Comparison of ENCODE assay signal across 31 cellular contexts in genomic region chr4:70556856-70557255, GRCh38. TPM values are rescaled to one million over a fixed set of nuclear protein-coding genes. Genes with fewer than 3 reads are reported as not detected.
A peak's percentile ranks its signal among the peaks of the same experiment; 100 is the strongest.
DNase-seq lines count a peak whose midpoint lies in the region; ATAC-seq and TF ChIP-seq lines count a peak whose summit lies in the region.
"Had no signal": no experiment of that assay in that cellular context is flagged by ENCODE, and none has a peak within 500 bp of the region (broad histone marks: within the 10 kb centered on the region; RNA-seq: fewer than 3 reads in every experiment).

No MANE protein-coding gene starts in this region.

- no peak for TF ChIP-seq CTCF in brain microvascular endothelial cell (IDR thresholded peaks at IDR 0.05; ENCODE audit: low read depth, low read length, missing control alignments)

- no peak for ATAC-seq in GM18861 (IDR thresholded peaks at IDR 0.05; ENCODE audit: unreplicated experiment)
- no peak for ATAC-seq in SK-N-SH treated with all-trans-retinoic acid at 6 μM for 48 hours
- ATAC-seq: effector memory CD8-positive, alpha-beta T cell; left lobe of liver; T-helper 17 cell had no signal

- H3K4me3 ChIP-seq in brain microvascular endothelial cell (ENCODE audit: low read depth, low read length): no peak overlapping the region
- H3K4me3 ChIP-seq: prostate gland, SK-N-MC had no signal

- intact Hi-C loops in cardiac septum (cut with DNase I): no loop called here

- no peaks in the 10 kb centered on the region for H3K27me3 ChIP-seq in brain microvascular endothelial cell (replicated peaks)
- H3K27me3 ChIP-seq: neutrophil had no signal

- no peak overlapping the region for H3K27ac ChIP-seq in brain microvascular endothelial cell
- H3K27ac ChIP-seq: neutrophil, prostate gland, SK-N-MC had no signal

- in situ Hi-C loops in brain microvascular endothelial cell (cut with HindIII; ENCODE audit: low pct_ligation_motif_present, low sequenced_read_pairs): no loop called here

- peak; percentile 21 for DNase-seq in A172 (ENCODE audit: low spot score)
- DNase-seq in NCI-H226: peak; percentile 66
- DNase-seq in brain microvascular endothelial cell: peak; percentile 68
- peak; percentile 5 for DNase-seq in glomerular visceral epithelial cell (ENCODE audit: extremely low spot score)
- DNase-seq in UCSD-AML1 (lab: John Stamatoyannopoulos, UW; ENCODE audit: unreplicated experiment): no peak
- no peak for DNase-seq in cardiac septum (ENCODE audit: low spot score)
- DNase-seq: activated CD4-positive, alpha-beta T cell treated with anti-CD3 and anti-CD28 coated beads, Interleukin-2, amount 10 ng/mL, durations not matched to agents 7 days and 5 days; activated gamma-delta T cell; activated T-cell treated with anti-CD3 and anti-CD28 coated beads, Interleukin-2, amount 50 U/mL, for 24 hours; AML-193; CD4-positive, alpha-beta memory T cell; cortex of kidney; DMS 273 treated with DMSO at 0.1 percent for 48 hours; effector memory CD8-positive, alpha-beta T cell; H9; hypothalamus; immature natural killer cell; KBM-7; mesendoderm; MM.1S; NCI-H1417; T-helper 17 cell had no signal

- H3K36me3 ChIP-seq in brain microvascular endothelial cell (replicated peaks): no peaks in the 10 kb centered on the region
- H3K36me3 ChIP-seq: neutrophil, prostate gland had no signal

TF ChIP-seq in SK-N-SH treated with all-trans-retinoic acid at 6 μM for 48 hours, 23 proteins besides CTCF, POLR2A, EP300 and RAD21:
- TF ChIP-seq ZNF8 (CRISPR knock-in tag; IDR thresholded peaks at IDR 0.05): no peak
- no peak for TF ChIP-seq RARB (CRISPR knock-in tag; IDR thresholded peaks at IDR 0.05)
- no peak for TF ChIP-seq TCF4 (CRISPR knock-in tag; IDR thresholded peaks at IDR 0.05; ENCODE audit: borderline replicate concordance)
- no peak for TF ChIP-seq CSRNP3 (CRISPR knock-in tag; IDR thresholded peaks at IDR 0.05)
- TF ChIP-seq PATZ1 (CRISPR knock-in tag; IDR thresholded peaks at IDR 0.05; ENCODE audit: borderline replicate concordance): no peak
- TF ChIP-seq OSR1 (CRISPR knock-in tag; IDR thresholded peaks at IDR 0.05): no peak
- no peak for TF ChIP-seq ZNF70 (CRISPR knock-in tag; IDR thresholded peaks at IDR 0.05)
- no peak for TF ChIP-seq GLIS3 (CRISPR knock-in tag; IDR thresholded peaks at IDR 0.05)
- TF ChIP-seq ZNF565 (CRISPR knock-in tag; conservative IDR thresholded peaks at IDR 0.05; ENCODE audit: low read depth): no peak
- TF ChIP-seq ZC3H10 (CRISPR knock-in tag; IDR thresholded peaks at IDR 0.05): no peak
- no peak for TF ChIP-seq TSHZ2 (CRISPR knock-in tag; IDR thresholded peaks at IDR 0.05)
- no peak for TF ChIP-seq ESRRG (CRISPR knock-in tag; IDR thresholded peaks at IDR 0.05)
- no peak for TF ChIP-seq ZFP30 (CRISPR knock-in tag; IDR thresholded peaks at IDR 0.05)
- TF ChIP-seq CSDC2 (CRISPR knock-in tag; IDR thresholded peaks at IDR 0.05): no peak
- no peak for TF ChIP-seq TOX (CRISPR knock-in tag; IDR thresholded peaks at IDR 0.05; ENCODE audit: borderline replicate concordance)
- no peak for TF ChIP-seq PPARA (CRISPR knock-in tag; IDR thresholded peaks at IDR 0.05; ENCODE audit: borderline replicate concordance)
- TF ChIP-seq CREB5 (CRISPR knock-in tag; IDR thresholded peaks at IDR 0.05; ENCODE audit: low read depth): no peak
TF ChIP-seq in SK-N-SH treated with all-trans-retinoic acid at 6 μM for 48 hours: peak in this region for 0.

RNA-seq across cellular contexts. Expression of gene AMBN, which starts 35.2 kb away (rescaled TPM):
- total RNA-seq in A172 (2014; rRNA removed; shearing (Covaris generic)): 0.17 TPM in 1 of 2 replicates, not detected in the other
- total RNA-seq in cardiac septum: not detected
- total RNA-seq: activated CD4-positive, alpha-beta T cell treated with anti-CD3 and anti-CD28 coated beads, Interleukin-2, amount 10 ng/mL, durations not matched to agents 7 days and 5 days; CD4-positive, alpha-beta memory T cell; H9; HT-29; left lobe of liver; NCI-H460; prostate gland; skeletal muscle tissue; T-helper 17 cell had no signal

RNA-seq across cellular contexts. Expression of gene AMTN, which starts 38.5 kb away (rescaled TPM):
- 17.4 and 29.6 TPM in 2 replicates for total RNA-seq in A172 (2014; rRNA removed; shearing (Covaris generic))
- not detected for total RNA-seq in cardiac septum
- total RNA-seq: activated CD4-positive, alpha-beta T cell treated with anti-CD3 and anti-CD28 coated beads, Interleukin-2, amount 10 ng/mL, durations not matched to agents 7 days and 5 days; CD4-positive, alpha-beta memory T cell; H9; HT-29; left lobe of liver; NCI-H460; skeletal muscle tissue; T-helper 17 cell had no signal

Comparison
In these comparisons a context has a peak if more than half of its experiments do, and no peak if none do; other contexts are left out.
1. DNase-seq: peak in A172 (single experiment), NCI-H226 (single experiment), brain microvascular endothelial cell (single experiment) and glomerular visceral epithelial cell (single experiment); none in UCSD-AML1 (single experiment) and cardiac septum (single experiment).
2. RNA of gene AMTN, which starts 38.5 kb away (total RNA-seq): 17.4 to 29.6 TPM in A172; not detected in cardiac septum (single experiment); every median in the first group is over 10 times any median in the second.